ENCODE assay signal across 1 cellular context in the genomic region with DNA sequence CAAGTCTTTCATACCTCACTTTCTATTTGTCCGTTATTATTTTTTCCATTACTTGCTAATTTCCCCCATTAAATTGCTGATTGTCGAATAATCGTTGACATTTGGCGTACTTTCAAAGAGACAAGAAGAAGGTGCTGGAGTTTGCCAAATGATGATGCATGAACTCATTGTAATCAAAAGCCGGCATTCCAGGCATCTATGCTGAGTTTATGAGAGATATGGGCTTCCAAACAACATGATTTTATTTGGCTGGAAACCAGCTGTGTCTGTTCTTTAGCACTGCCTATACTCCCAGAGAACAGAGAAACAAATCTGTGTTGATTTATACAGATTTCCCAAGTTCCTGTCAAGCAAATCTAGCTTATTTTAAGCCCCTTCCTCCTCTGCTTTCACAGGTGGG.
TF ChIP-seq lines count a peak whose summit lies in the region.

No MANE protein-coding gene starts in this region.

TF ChIP-seq in WTC11, 78 proteins besides CTCF, POLR2A, EP300 and RAD21 (continued from another document):
- TF ChIP-seq ATF6 (CRISPR knock-in tag; IDR thresholded peaks at IDR 0.05) = no peak
- no peak for TF ChIP-seq NFYB (CRISPR knock-in tag; conservative IDR thresholded peaks at IDR 0.05; ENCODE audit: low read depth)
- TF ChIP-seq ZNF138 (CRISPR knock-in tag; conservative IDR thresholded peaks at IDR 0.05) = no peak
- no peak for TF ChIP-seq IRF2 (CRISPR knock-in tag; IDR thresholded peaks at IDR 0.05; ENCODE audit: borderline replicate concordance, low read depth)
- no peak for TF ChIP-seq GTF2I (CRISPR knock-in tag; conservative IDR thresholded peaks at IDR 0.05)
- TF ChIP-seq JAZF1 (CRISPR knock-in tag; IDR thresholded peaks at IDR 0.05) = no peak
- TF ChIP-seq ETV6 (CRISPR knock-in tag; IDR thresholded peaks at IDR 0.05) = no peak
- no peak for TF ChIP-seq TCF7 (CRISPR knock-in tag; IDR thresholded peaks at IDR 0.05; ENCODE audit: low read depth)
- no peak for TF ChIP-seq TEAD4 (CRISPR knock-in tag; IDR thresholded peaks at IDR 0.05)
- no peak for TF ChIP-seq MAX (CRISPR knock-in tag; IDR thresholded peaks at IDR 0.05)
